In the genomic region with DNA sequence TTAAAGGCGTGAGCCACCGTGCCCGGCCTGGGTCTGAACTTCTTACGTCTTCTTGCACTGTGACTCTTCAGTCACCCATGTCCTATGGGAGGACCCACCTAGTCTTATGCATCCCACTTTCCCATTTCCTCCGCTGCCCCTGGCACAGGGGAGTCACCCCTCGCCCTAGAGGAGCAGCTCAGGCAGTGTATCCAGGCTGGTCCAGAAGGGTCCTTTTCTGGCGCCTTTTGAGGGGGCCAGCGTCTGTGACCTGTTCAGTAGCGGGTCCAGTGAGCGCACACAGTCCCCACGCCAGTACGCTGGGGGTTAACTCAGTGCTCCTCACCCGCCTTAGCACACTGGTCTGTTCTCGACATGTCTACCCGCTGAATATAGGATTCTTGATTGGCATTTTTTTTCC, we compare ENCODE assay signal across 1 cellular context.
TF ChIP-seq lines count a peak whose summit lies in the region.

No MANE protein-coding gene starts in this region.

TF ChIP-seq in WTC11, 78 proteins besides CTCF, POLR2A, EP300 and RAD21 (continued from another document):
- TF ChIP-seq, protein P1, sequence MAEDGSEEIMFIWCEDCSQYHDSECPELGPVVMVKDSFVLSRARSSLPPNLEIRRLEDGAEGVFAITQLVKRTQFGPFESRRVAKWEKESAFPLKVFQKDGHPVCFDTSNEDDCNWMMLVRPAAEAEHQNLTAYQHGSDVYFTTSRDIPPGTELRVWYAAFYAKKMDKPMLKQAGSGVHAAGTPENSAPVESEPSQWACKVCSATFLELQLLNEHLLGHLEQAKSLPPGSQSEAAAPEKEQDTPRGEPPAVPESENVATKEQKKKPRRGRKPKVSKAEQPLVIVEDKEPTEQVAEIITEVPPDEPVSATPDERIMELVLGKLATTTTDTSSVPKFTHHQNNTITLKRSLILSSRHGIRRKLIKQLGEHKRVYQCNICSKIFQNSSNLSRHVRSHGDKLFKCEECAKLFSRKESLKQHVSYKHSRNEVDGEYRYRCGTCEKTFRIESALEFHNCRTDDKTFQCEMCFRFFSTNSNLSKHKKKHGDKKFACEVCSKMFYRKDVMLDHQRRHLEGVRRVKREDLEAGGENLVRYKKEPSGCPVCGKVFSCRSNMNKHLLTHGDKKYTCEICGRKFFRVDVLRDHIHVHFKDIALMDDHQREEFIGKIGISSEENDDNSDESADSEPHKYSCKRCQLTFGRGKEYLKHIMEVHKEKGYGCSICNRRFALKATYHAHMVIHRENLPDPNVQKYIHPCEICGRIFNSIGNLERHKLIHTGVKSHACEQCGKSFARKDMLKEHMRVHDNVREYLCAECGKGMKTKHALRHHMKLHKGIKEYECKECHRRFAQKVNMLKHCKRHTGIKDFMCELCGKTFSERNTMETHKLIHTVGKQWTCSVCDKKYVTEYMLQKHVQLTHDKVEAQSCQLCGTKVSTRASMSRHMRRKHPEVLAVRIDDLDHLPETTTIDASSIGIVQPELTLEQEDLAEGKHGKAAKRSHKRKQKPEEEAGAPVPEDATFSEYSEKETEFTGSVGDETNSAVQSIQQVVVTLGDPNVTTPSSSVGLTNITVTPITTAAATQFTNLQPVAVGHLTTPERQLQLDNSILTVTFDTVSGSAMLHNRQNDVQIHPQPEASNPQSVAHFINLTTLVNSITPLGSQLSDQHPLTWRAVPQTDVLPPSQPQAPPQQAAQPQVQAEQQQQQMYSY (CRISPR knock-in tag; IDR thresholded peaks at IDR 0.05), result no peak
- TF ChIP-seq RORB (CRISPR knock-in tag; IDR thresholded peaks at IDR 0.05), result no peak
- no peak for TF ChIP-seq OVOL2 (CRISPR knock-in tag; IDR thresholded peaks at IDR 0.05; ENCODE audit: borderline replicate concordance)
- no peak for TF ChIP-seq NR3C1 (CRISPR knock-in tag; conservative IDR thresholded peaks at IDR 0.05; ENCODE audit: low read depth)
- TF ChIP-seq, protein P2, sequence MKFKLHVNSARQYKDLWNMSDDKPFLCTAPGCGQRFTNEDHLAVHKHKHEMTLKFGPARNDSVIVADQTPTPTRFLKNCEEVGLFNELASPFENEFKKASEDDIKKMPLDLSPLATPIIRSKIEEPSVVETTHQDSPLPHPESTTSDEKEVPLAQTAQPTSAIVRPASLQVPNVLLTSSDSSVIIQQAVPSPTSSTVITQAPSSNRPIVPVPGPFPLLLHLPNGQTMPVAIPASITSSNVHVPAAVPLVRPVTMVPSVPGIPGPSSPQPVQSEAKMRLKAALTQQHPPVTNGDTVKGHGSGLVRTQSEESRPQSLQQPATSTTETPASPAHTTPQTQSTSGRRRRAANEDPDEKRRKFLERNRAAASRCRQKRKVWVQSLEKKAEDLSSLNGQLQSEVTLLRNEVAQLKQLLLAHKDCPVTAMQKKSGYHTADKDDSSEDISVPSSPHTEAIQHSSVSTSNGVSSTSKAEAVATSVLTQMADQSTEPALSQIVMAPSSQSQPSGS (CRISPR knock-in tag; IDR thresholded peaks at IDR 0.05; ENCODE audit: borderline replicate concordance, low read depth), result no peak
- TF ChIP-seq EMX1 (CRISPR knock-in tag; IDR thresholded peaks at IDR 0.05), result no peak
TF ChIP-seq in WTC11: peak in this region for 0.
